ENCODE assay signal across 8 cellular contexts in the genomic region with DNA sequence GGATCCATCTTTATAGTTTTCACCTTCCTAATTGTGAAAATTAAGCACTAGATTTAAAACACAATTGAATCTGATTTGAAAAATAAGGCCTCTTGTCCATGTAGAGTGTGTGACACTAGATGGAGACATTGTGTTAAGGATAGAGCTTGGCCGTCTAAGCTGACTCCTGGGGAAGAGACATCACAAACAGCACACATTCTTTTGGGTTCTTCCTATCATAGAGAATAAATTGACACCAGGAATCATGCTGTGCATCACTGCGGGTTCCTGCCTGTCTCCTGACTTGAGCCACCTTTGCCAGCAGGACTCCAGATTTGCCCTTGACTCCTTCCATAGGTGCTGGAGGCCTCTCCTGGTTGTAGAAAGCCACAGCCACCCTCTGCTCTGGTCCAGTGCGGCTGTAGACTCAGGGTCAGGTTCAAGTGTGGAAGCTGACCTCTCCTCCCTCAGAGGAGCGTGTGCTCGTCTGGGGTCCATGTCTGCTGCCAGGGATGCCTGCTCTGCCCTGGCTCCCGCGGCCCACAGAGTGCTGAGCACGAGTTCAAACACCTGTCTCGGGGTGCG. TPM values are rescaled to one million over a fixed set of nuclear protein-coding genes. Genes with fewer than 3 reads are reported as not detected.
DNase-seq lines count a peak whose midpoint lies in the region; ATAC-seq and TF ChIP-seq lines count a peak whose summit lies in the region.

No MANE protein-coding gene starts in this region.

- no peaks in the 10 kb centered on the region for H3K36me3 ChIP-seq in MG63
- no peaks in the 10 kb centered on the region for H3K36me3 ChIP-seq in Panc1 (ENCODE audit: control insufficient read depth, insufficient read depth, low read length)
- H3K36me3 ChIP-seq in testis (ENCODE audit: low read depth, missing control alignments), result no peaks in the 10 kb centered on the region

- ATAC-seq in Panc1, result peak; percentile 76
- ATAC-seq in left colon, result peak; percentile 91

- peak; percentile 39 for DNase-seq in activated T-cell treated with anti-CD3 and anti-CD28 coated beads, Interleukin-2, amount 50 U/mL, for 24 hours
- DNase-seq in activated T-cell treated with anti-CD3 and anti-CD28 coated beads, Interleukin-2, amount 50 U/mL, for 1 hour, result no peak
- DNase-seq in H4 (ENCODE audit: low spot score) (peak; percentile 87), MG63 (peak; percentile 55), Panc1 (ENCODE audit: low read depth, low spot score) (peak; percentile 82), left colon (no peak), testis (no peak)
- DNase-seq in central memory CD4-positive, alpha-beta T cell, result peak; percentile 46

- H3K27me3 ChIP-seq in MG63 (no peaks in the 10 kb centered on the region), Panc1 (ENCODE audit: control insufficient read depth, insufficient read depth, low read length) (no peaks in the 10 kb centered on the region), testis (no peaks in the 10 kb centered on the region)

- H3K36me3 Mint-ChIP-seq in activated T-cell treated with anti-CD3 and anti-CD28 coated beads, Interleukin-2, amount 50 U/mL, for 24 hours (ENCODE audit: low read depth), result no peaks in the 10 kb centered on the region

- BruUV-seq in Panc1 (replicated peaks; lab: Mats Ljungman, UMichigan), result no TSS peak

- no peaks in the 10 kb centered on the region for H3K27me3 Mint-ChIP-seq in activated T-cell treated with anti-CD3 and anti-CD28 coated beads, Interleukin-2, amount 50 U/mL, for 24 hours

- intact Hi-C loops in Panc1 (cut with micrococcal nuclease; ENCODE audit: unreplicated experiment) (loop anchor here (1.0 to 10.0 kb wide), 5 partner anchors 112 to 732 kb away; a partner anchor contains a TSS), left colon (cut with DNase I, micrococcal nuclease) (loop anchor here (5.0 to 10.0 kb wide), 2 partner anchors 172 to 174 kb away; no protein-coding TSS in a partner anchor), testis (cut with DNase I; ENCODE audit: low total_unique reads) (no loop called here)

- in situ Hi-C loops in Panc1 (cut with HindIII; ENCODE audit: low pct_unique_long_range_greater_than_20kb, low sequenced_read_pairs), result no loop called here

- TF ChIP-seq POLR2A in testis (IDR thresholded peaks at IDR 0.05), result no peak

- H3K9me3 ChIP-seq in MG63, result no peaks in the 10 kb centered on the region
- no peaks in the 10 kb centered on the region for H3K9me3 ChIP-seq in Panc1 (ENCODE audit: control insufficient read depth, insufficient read depth, low read depth, low read length)
- no peaks in the 10 kb centered on the region for H3K9me3 ChIP-seq in testis

- CTCF ChIA-PET in Panc1 (lab: Charles Lee), result interaction anchor here (0.5 to 4.9 kb wide), 7 partner anchors 60 to 177 kb away, joined by 3 to 53 read pairs (median 4); no protein-coding TSS in a partner anchor

- WGBS in testis, 2 donors, result 72 to 74% methylated on average over 8 to 10 of the region's 10 CpGs

- TF ChIP-seq CTCF in Panc1 (IDR thresholded peaks at IDR 0.05), result peak; percentile 82
- peak in 2 of 3 experiments; percentile 44 to 49 for TF ChIP-seq CTCF in testis (IDR thresholded peaks at IDR 0.05)

- no peak overlapping the region for H3K4me3 Mint-ChIP-seq in activated T-cell treated with anti-CD3 and anti-CD28 coated beads, Interleukin-2, amount 50 U/mL, for 24 hours

- POLR2A ChIA-PET in Panc1 (lab: Charles Lee), result no interaction called here

- no peak overlapping the region for H3K4me3 ChIP-seq in MG63
- H3K4me3 ChIP-seq in Panc1 (ENCODE audit: low read depth in 2 of 2, low read length in 2 of 2), result no peak overlapping the region
- no peak overlapping the region for H3K4me3 ChIP-seq in testis

- peaks cover 44% of the 10 kb centered on the region for H3K4me1 ChIP-seq in Panc1 (ENCODE audit: control insufficient read depth, insufficient read depth, low read length)
- H3K4me1 ChIP-seq in testis, result no peaks in the 10 kb centered on the region

- no peak overlapping the region for H3K27ac Mint-ChIP-seq in activated T-cell treated with anti-CD3 and anti-CD28 coated beads, Interleukin-2, amount 50 U/mL, for 24 hours

- H3K9me3 Mint-ChIP-seq in activated T-cell treated with anti-CD3 and anti-CD28 coated beads, Interleukin-2, amount 50 U/mL, for 24 hours, result no peaks in the 10 kb centered on the region

- H3K4me1 Mint-ChIP-seq in activated T-cell treated with anti-CD3 and anti-CD28 coated beads, Interleukin-2, amount 50 U/mL, for 24 hours (ENCODE audit: low read depth), result peaks cover 3% of the 10 kb centered on the region

- H3K27ac ChIP-seq in Panc1 (ENCODE audit: low read length), result peak overlapping the region; percentile 44; the same call in 1 of the 2 replicates
- H3K27ac ChIP-seq in testis, result no peak overlapping the region

RNA-seq across cellular contexts. Expression of a gene that starts 11.2 kb away (rescaled TPM):
- 1.3 and 2.5 TPM in 2 replicates for total RNA-seq in H4 (2014; rRNA removed; shearing (Covaris generic))
- 3.0 and 5.4 TPM in 2 replicates for total RNA-seq in MG63 (2014; rRNA removed; shearing (Covaris generic); ENCODE audit: low replicate concordance)
- total RNA-seq in Panc1 (2021; ENCODE audit: unreplicated experiment), result 3.0 TPM
- 3.3 TPM for polyA plus RNA-seq in Panc1 (2012; ENCODE audit: insufficient read length)
- total RNA-seq in left colon, result not detected
- 100 to 1,000 TPM; 199 to 333 TPM for total RNA-seq in testis
- 538 TPM for polyA plus RNA-seq in testis (ENCODE audit: insufficient read depth, low read depth, low replicate concordance)

Comparison
In these comparisons a context has a peak if more than half of its experiments do, and no peak if none do; other contexts are left out.
1. DNase-seq: peak in activated T-cell treated with anti-CD3 and anti-CD28 coated beads, Interleukin-2, amount 50 U/mL, for 24 hours (single experiment), H4 (single experiment), MG63 (single experiment), Panc1 (single experiment) and central memory CD4-positive, alpha-beta T cell (single experiment); none in activated T-cell treated with anti-CD3 and anti-CD28 coated beads, Interleukin-2, amount 50 U/mL, for 1 hour (single experiment), left colon (0 of 2) and testis (single experiment).
2. RNA of a gene that starts 11.2 kb away (total RNA-seq): 199 to 333 TPM in testis; 3.0 TPM in Panc1 (single experiment), 3.0 to 5.4 TPM in MG63, 1.3 to 2.5 TPM in H4 and not detected in left colon; every median in the first group is over 10 times any median in the second.